Comparison of ENCODE assay signal across 23 cellular contexts in genomic region chr6:98985391-98985790, GRCh38.
"Had no signal": no experiment of that assay in that cellular context is flagged by ENCODE, and none has a peak within 500 bp of the region (broad histone marks: within the 10 kb centered on the region; RNA-seq: fewer than 3 reads in every experiment).

No MANE protein-coding gene starts in this region.

- H3K9me3 Mint-ChIP-seq: nephron; neural progenitor cell; stimulated activated effector memory CD8-positive, alpha-beta T cell treated with anti-CD3 and anti-CD28 coated beads, Interleukin-12 subunit alpha, Interleukin-12 subunit beta, amount 100 ng/mL, for 72 hours; stimulated activated naive B cell treated with anti-CD40 and anti-IgM and Interleukin-4, amounts not matched to agents 10 μg/mL and 1 μg/mL and 100 μg/mL, for 72 hours; stimulated activated naive CD8-positive, alpha-beta T cell treated with anti-CD3 and anti-CD28 coated beads, Interleukin-15, Interleukin-2, amounts not matched to agents 100 ng/mL and 50 ng/mL, for 24 hours had no signal

- H3K4me3 Mint-ChIP-seq: nephron; neural progenitor cell; stimulated activated effector memory CD8-positive, alpha-beta T cell treated with anti-CD3 and anti-CD28 coated beads, Interleukin-12 subunit alpha, Interleukin-12 subunit beta, amount 100 ng/mL, for 72 hours; stimulated activated naive B cell treated with anti-CD40 and anti-IgM and Interleukin-4, amounts not matched to agents 10 μg/mL and 1 μg/mL and 100 μg/mL, for 72 hours; stimulated activated naive CD8-positive, alpha-beta T cell treated with anti-CD3 and anti-CD28 coated beads, Interleukin-15, Interleukin-2, amounts not matched to agents 100 ng/mL and 50 ng/mL, for 24 hours had no signal

- DNase-seq: occipital lobe; ovary; posterior cingulate gyrus; psoas muscle; right cardiac atrium; right lobe of liver; sigmoid colon; small intestine; stimulated activated CD4-positive, alpha-beta T cell treated with anti-CD3 and anti-CD28 coated beads, Interleukin-15, amount 100 ng/mL, for 24 hours; stimulated activated CD4-positive, alpha-beta T cell treated with anti-CD3 and anti-CD28 coated beads, Interleukin-2, amount 100 ng/mL, for 24 hours; stimulated activated CD4-positive, alpha-beta T cell treated with anti-CD3 and anti-CD28 coated beads, Interleukin-2, amount 100 ng/mL, for 48 hours; stimulated activated CD4-positive, alpha-beta T cell treated with anti-CD3 and anti-CD28 coated beads, Interleukin-4, amount 100 ng/mL, for 24 hours; stimulated activated naive B cell treated with anti-CD40 and anti-IgM and Interleukin-4, amounts not matched to agents 10 μg/mL and 1 μg/mL and 100 μg/mL, for 72 hours; stimulated activated naive CD4-positive, alpha-beta T cell treated with Interleukin-2 at 50 U/mL for 16 hours; stomach; thyroid gland; trophoblast cell; upper lobe of left lung had no signal

- H3K27me3 Mint-ChIP-seq: progenitor cell of endocrine pancreas had no signal

- H3K27ac Mint-ChIP-seq: nephron; neural progenitor cell; progenitor cell of endocrine pancreas; stimulated activated effector memory CD8-positive, alpha-beta T cell treated with anti-CD3 and anti-CD28 coated beads, Interleukin-12 subunit alpha, Interleukin-12 subunit beta, amount 100 ng/mL, for 72 hours; stimulated activated naive B cell treated with anti-CD40 and anti-IgM and Interleukin-4, amounts not matched to agents 10 μg/mL and 1 μg/mL and 100 μg/mL, for 72 hours; stimulated activated naive CD8-positive, alpha-beta T cell treated with anti-CD3 and anti-CD28 coated beads, Interleukin-15, Interleukin-2, amounts not matched to agents 100 ng/mL and 50 ng/mL, for 24 hours had no signal

- H3K4me1 Mint-ChIP-seq: nephron; stimulated activated effector memory CD8-positive, alpha-beta T cell treated with anti-CD3 and anti-CD28 coated beads, Interleukin-12 subunit alpha, Interleukin-12 subunit beta, amount 100 ng/mL, for 72 hours had no signal

- H3K36me3 Mint-ChIP-seq: neural progenitor cell; stimulated activated effector memory CD8-positive, alpha-beta T cell treated with anti-CD3 and anti-CD28 coated beads, Interleukin-12 subunit alpha, Interleukin-12 subunit beta, amount 100 ng/mL, for 72 hours; stimulated activated naive B cell treated with anti-CD40 and anti-IgM and Interleukin-4, amounts not matched to agents 10 μg/mL and 1 μg/mL and 100 μg/mL, for 72 hours had no signal
